ENCODE assay signal across 1 cellular context in genomic region chr4:1289232-1290164, GRCh38.
A peak's percentile ranks its signal among the peaks of the same experiment; 100 is the strongest.
TF ChIP-seq lines count a peak whose summit lies in the region.

Gene MAEA, plus strand, starts transcription at chr4:1289891. Its CDS starts 23 bp downstream, at chr4:1289914.

TF ChIP-seq in K562, 482 proteins besides CTCF, POLR2A, EP300 and RAD21 (continued from another document and continues in another):
- TF ChIP-seq RERE (CRISPR knock-in tag; IDR thresholded peaks at IDR 0.05; ENCODE audit: borderline replicate concordance) (no peak), SMAD1 (IDR thresholded peaks at IDR 0.05; ENCODE audit: low read depth, low read length, partially characterized antibody) (peak; percentile 16), MAX (CRISPR knock-in tag; IDR thresholded peaks at IDR 0.05) (peak; percentile 91), POLR2AphosphoS2 (IDR thresholded peaks at IDR 0.05; ENCODE audit: low read length) (no peak), HNRNPK (IDR thresholded peaks at IDR 0.05; ENCODE audit: low read depth, low read length, poor library complexity, severe bottlenecking) (no peak), CREBBP (IDR thresholded peaks at IDR 0.05; ENCODE audit: low read depth, low read length) (no peak), MCM2 (IDR thresholded peaks at IDR 0.05; ENCODE audit: low read depth) (no peak), RFX7 (CRISPR knock-in tag; IDR thresholded peaks at IDR 0.05) (no peak), ZNF311 (CRISPR knock-in tag; IDR thresholded peaks at IDR 0.05) (no peak), NCOR1 (IDR thresholded peaks at IDR 0.05) (no peak), PCBP1 (IDR thresholded peaks at IDR 0.05; ENCODE audit: low read depth, low read length, poor library complexity, severe bottlenecking) (peak; percentile 24), GATA2 (CRISPR knock-in tag; IDR thresholded peaks at IDR 0.05) (no peak), PHF8 (IDR thresholded peaks at IDR 0.05; ENCODE audit: borderline replicate concordance, low read length) (peak; percentile 94), HEY1 (CRISPR knock-in tag; IDR thresholded peaks at IDR 0.05; ENCODE audit: borderline replicate concordance) (no peak), NEUROD1 (IDR thresholded peaks at IDR 0.05; ENCODE audit: borderline replicate concordance, low read depth, low read length, partially characterized antibody) (peak; percentile 91), ZHX1 (conservative IDR thresholded peaks at IDR 0.05; ENCODE audit: low read length) (no peak), RHOXF2B (CRISPR knock-in tag; conservative IDR thresholded peaks at IDR 0.05) (no peak), PML (IDR thresholded peaks at IDR 0.05; ENCODE audit: low read length) (peak; percentile 66; the same call in 1 of the 2 replicates), E2F8 (IDR thresholded peaks at IDR 0.05; ENCODE audit: low read depth, partially characterized antibody) (peak; percentile 77), ZNF12 (CRISPR knock-in tag; IDR thresholded peaks at IDR 0.05) (0 out of 2 replicates have a peak, but pooled peaks have one; percentile 16), NRF1 (conservative IDR thresholded peaks at IDR 0.05 in 1 of 2, IDR thresholded peaks at IDR 0.05 in 1 of 2) (peak; percentile 81 to 85), GTF2B (IDR thresholded peaks at IDR 0.05; ENCODE audit: extremely low read depth, insufficient read length) (no peak), EGR1 (conservative IDR thresholded peaks at IDR 0.05) (peak; percentile 45; the same call in 1 of the 2 replicates), ZNF217 (CRISPR knock-in tag; IDR thresholded peaks at IDR 0.05) (no peak), ZNF224 (CRISPR knock-in tag; IDR thresholded peaks at IDR 0.05) (0 out of 2 replicates have a peak, but pooled peaks have one; percentile 36), ARID2 (IDR thresholded peaks at IDR 0.05) (no peak), ZNF143 (CRISPR knock-in tag; IDR thresholded peaks at IDR 0.05) (peak; percentile 82), HNRNPH1 (optimal IDR thresholded peaks at IDR 0.05; ENCODE audit: low read depth, low read length) (no peak), ZNF511 (CRISPR knock-in tag; IDR thresholded peaks at IDR 0.05) (0 out of 2 replicates have a peak, but pooled peaks have one; percentile 55), MYC (IDR thresholded peaks at IDR 0.05; ENCODE audit: low read depth, low read length) (peak; percentile 82; the same call in 1 of the 2 replicates), MYC (CRISPR knock-in tag; IDR thresholded peaks at IDR 0.05; ENCODE audit: borderline replicate concordance, low read depth) (no peak), SNRNP70 (optimal IDR thresholded peaks at IDR 0.05; ENCODE audit: low read depth, low read length) (no peak), ZBTB26 (CRISPR knock-in tag; IDR thresholded peaks at IDR 0.05) (no peak), PHB2 (IDR thresholded peaks at IDR 0.05; ENCODE audit: low read depth) (no peak), SP2 (IDR thresholded peaks at IDR 0.05; ENCODE audit: extremely low read depth, low read depth, low read length, poor library complexity, severe bottlenecking) (peak; percentile 75), FOXP1 (CRISPR knock-in tag; IDR thresholded peaks at IDR 0.05) (peak; percentile 41), FOS (IDR thresholded peaks at IDR 0.05; ENCODE audit: extremely low read depth, insufficient read length) (peak; percentile 95), ZNF445 (CRISPR knock-in tag; IDR thresholded peaks at IDR 0.05; ENCODE audit: low read depth) (no peak), NR3C1 (CRISPR knock-in tag; IDR thresholded peaks at IDR 0.05) (0 out of 2 replicates have a peak, but pooled peaks have one; percentile 60), MITF (IDR thresholded peaks at IDR 0.05) (no peak), CHD4 (IDR thresholded peaks at IDR 0.05; ENCODE audit: insufficient read depth, insufficient replicate concordance, low read depth, low read length, poor library complexity, severe bottlenecking) (no peak), IFI16 (CRISPR knock-in tag; IDR thresholded peaks at IDR 0.05) (no peak), TFAP4 (CRISPR knock-in tag; IDR thresholded peaks at IDR 0.05; ENCODE audit: borderline replicate concordance) (peak; percentile 68; the same call in 1 of the 2 replicates), ETV1 (tag; conservative IDR thresholded peaks at IDR 0.05; ENCODE audit: low read depth) (no peak), HNRNPL (IDR thresholded peaks at IDR 0.05; ENCODE audit: low read depth, low read length) (no peak), IRF9 (tag; IDR thresholded peaks at IDR 0.05) (no peak), SMAD4 (CRISPR knock-in tag; conservative IDR thresholded peaks at IDR 0.05) (no peak), ZNF133 (CRISPR knock-in tag; IDR thresholded peaks at IDR 0.05) (no peak), CEBPG (CRISPR knock-in tag; IDR thresholded peaks at IDR 0.05) (no peak), CEBPG (tag; conservative IDR thresholded peaks at IDR 0.05 in 1 of 2, IDR thresholded peaks at IDR 0.05 in 1 of 2) (no peak), SREBF2 (CRISPR knock-in tag; IDR thresholded peaks at IDR 0.05) (no peak), RFX5 (IDR thresholded peaks at IDR 0.05; ENCODE audit: low read depth, low read length) (peak; percentile 55; the same call in 1 of the 2 replicates), GABPB2 (CRISPR knock-in tag; conservative IDR thresholded peaks at IDR 0.05) (no peak), SRSF9 (IDR thresholded peaks at IDR 0.05; ENCODE audit: borderline replicate concordance, low read depth, low read length) (no peak)
